In genomic region chr6:72620866-72621242, GRCh38 we compare ENCODE assay signal across 8 cellular contexts. TPM values are rescaled to one million over a fixed set of nuclear protein-coding genes. Genes with fewer than 3 reads are reported as not detected.
A peak's percentile ranks its signal among the peaks of the same experiment; 100 is the strongest.
DNase-seq lines count a peak whose midpoint lies in the region; TF ChIP-seq lines count a peak whose summit lies in the region.

No MANE protein-coding gene starts in this region.

- H3K36me3 ChIP-seq in tibial nerve, result no peaks in the 10 kb centered on the region

- in situ Hi-C loops in astrocyte of the cerebellum (cut with HindIII; ENCODE audit: low sequenced_read_pairs), result loop anchor here (25.0 kb wide), 1 partner anchor 341 kb away; no protein-coding TSS in a partner anchor

- no peaks in the 10 kb centered on the region for H3K27me3 ChIP-seq in mononuclear cell (ENCODE audit: insufficient read depth, low read length)
- H3K27me3 ChIP-seq in tibial nerve, result peaks cover 0 to 32% of the 10 kb centered on the region in 2 donors

- H3K27ac ChIP-seq in tibial nerve, result no peak overlapping the region

- no peak for TF ChIP-seq EP300 in tibial nerve (IDR thresholded peaks at IDR 0.05)

- H3K4me1 ChIP-seq in mononuclear cell (ENCODE audit: insufficient read depth, low read length), result peaks cover 44% of the 10 kb centered on the region
- H3K4me1 ChIP-seq in tibial nerve, result peaks cover 0 to 41% (median 21%) of the 10 kb centered on the region in 4 donors

- WGBS in tibial nerve, 2 donors, result 13 to 17% methylated on average over 14 to 17 of the region's 17 CpGs

- no peak for TF ChIP-seq POLR2A in tibial nerve (IDR thresholded peaks at IDR 0.05)

- H3K4me3 ChIP-seq in astrocyte of the cerebellum (ENCODE audit: low read depth, low read length), result peak overlapping the region; percentile 73
- H3K4me3 ChIP-seq in mononuclear cell (ENCODE audit: low read length), result peak overlapping the region; percentile 50
- H3K4me3 ChIP-seq in tibial nerve, result peak overlapping the region; percentile 37 to 54 (median 46)

- H3K9me3 ChIP-seq in mononuclear cell (ENCODE audit: low read depth, low read length), result no peaks in the 10 kb centered on the region
- H3K9me3 ChIP-seq in tibial nerve, result no peaks in the 10 kb centered on the region

- DNase-seq in activated CD4-positive, alpha-beta T cell treated with anti-CD3 and anti-CD28 coated beads for 48 hours, result peak; percentile 34
- no peak for DNase-seq in activated CD4-positive, alpha-beta T cell treated with anti-CD3 and anti-CD28 coated beads for 1 hour
- no peak for DNase-seq in astrocyte of the cerebellum (ENCODE audit: low read depth)
- no peak for DNase-seq in tibial nerve (ENCODE audit: low spot score in 2 of 2)
- DNase-seq in NCI-H345 (lab: John Stamatoyannopoulos, UW), result no peak
- no peak for DNase-seq in SW480 (ENCODE audit: low spot score)
- no peak for DNase-seq in SIG-M5 treated with dmso at 0.1 percent for 504 hours (lab: John Stamatoyannopoulos, UW; ENCODE audit: unreplicated experiment)

- TF ChIP-seq CTCF in astrocyte of the cerebellum (IDR thresholded peaks at IDR 0.05; ENCODE audit: low read depth, low read length, missing control alignments), result no peak
- no peak for TF ChIP-seq CTCF in tibial nerve (IDR thresholded peaks at IDR 0.05)

RNA-seq across cellular contexts. Expression of gene KCNQ5, which starts 1.0 kb away (rescaled TPM):
- total RNA-seq in mononuclear cell (2.8 TPM), tibial nerve (1 to 10 TPM in 1 of 4 donors, under 1 TPM in 2, not detected in 1; 0.21 to 1.1 (median 0.59) TPM)
